Comparison of ENCODE assay signal across 23 cellular contexts in genomic region chr6:151101811-151102694, GRCh38.
DNase-seq lines count a peak whose midpoint lies in the region; ATAC-seq and TF ChIP-seq lines count a peak whose summit lies in the region.
"Had no signal": no experiment of that assay in that cellular context is flagged by ENCODE, and none has a peak within 500 bp of the region (broad histone marks: within the 10 kb centered on the region; RNA-seq: fewer than 3 reads in every experiment).

No MANE protein-coding gene starts in this region.

- H3K9me3 ChIP-seq in HEK293 (ENCODE audit: control insufficient read depth, insufficient read depth, low read depth, low read length) (no peaks in the 10 kb centered on the region), adrenal gland (replicated peaks in 1 of 3) (no peaks in the 10 kb centered on the region), skeletal muscle tissue (ENCODE audit: control insufficient read depth in 3 of 3, low read length in 3 of 3) (no peaks in the 10 kb centered on the region)
- H3K9me3 ChIP-seq: SK-N-SH, spleen had no signal

- TF ChIP-seq POLR2A in adrenal gland (IDR thresholded peaks at IDR 0.05), result no peak

- intact Hi-C loops in adrenal gland (cut with DNase I), result no loop called here

- DNase-seq in adrenal gland, result no peak
- DNase-seq in iris pigment epithelial cell (ENCODE audit: low read depth), result peak; percentile 46
- no peak for DNase-seq in T-helper 9 cell
- DNase-seq in NCI-H146 (lab: John Stamatoyannopoulos, UW), result no peak
- no peak for DNase-seq in activated T-cell treated with anti-CD3 and anti-CD28 coated beads, Interleukin-2, amount 50 U/mL, for 4 hours
- no peak for DNase-seq in globus pallidus (ENCODE audit: low spot score)
- DNase-seq: activated CD8-positive, alpha-beta memory T cell treated with anti-CD3 and anti-CD28 coated beads, Interleukin-2, amount 10 ng/mL, durations not matched to agents 7 days and 5 days; activated naive CD8-positive, alpha-beta T cell treated with anti-CD3 and anti-CD28 coated beads, Interleukin-2, amount 50 U/mL, for 24 hours; CD4-positive, CD25-positive, alpha-beta regulatory T cell; H9; natural killer cell; NCI-H187; NCI-H2227 treated with DMSO at 0.1 percent for 48 hours; SK-N-SH; spleen; stimulated activated CD4-positive, alpha-beta T cell treated with anti-CD3 and anti-CD28 coated beads, Interleukin-4, amount 100 ng/mL, for 4 hours had no signal

- ATAC-seq in activated T-cell treated with anti-CD3 and anti-CD28 coated beads, Interleukin-2, amount 50 U/mL, for 4 hours, result no peak
- ATAC-seq: activated CD4-positive, CD25-positive, alpha-beta regulatory T cell treated with anti-CD3 and anti-CD28 coated beads, Interleukin-2, amount 50 U/mL, for 24 hours; activated CD8-positive, alpha-beta memory T cell treated with anti-CD3 and anti-CD28 coated beads, Interleukin-2, amount 10 ng/mL, durations not matched to agents 7 days and 5 days; activated naive CD8-positive, alpha-beta T cell treated with anti-CD3 and anti-CD28 coated beads, Interleukin-2, amount 50 U/mL, for 24 hours; natural killer cell had no signal

- TF ChIP-seq CTCF in HEK293 (tag by site-specific recombination; IDR thresholded peaks at IDR 0.05) (no peak), adrenal gland (IDR thresholded peaks at IDR 0.05) (no peak)

- H3K36me3 ChIP-seq in HEK293 (ENCODE audit: control insufficient read depth in 2 of 2, insufficient read depth in 1 of 2, low read length in 2 of 2) (no peaks in the 10 kb centered on the region; a peak in 1 of 3 replicates), adrenal gland (replicated peaks in 1 of 2) (no peaks in the 10 kb centered on the region), skeletal muscle tissue (ENCODE audit: control insufficient read depth in 3 of 3, insufficient read depth in 3 of 3, low read length in 3 of 3) (no peaks in the 10 kb centered on the region)

- 80 to 95% (median 86%) methylated on average over 10 of the region's 10 CpGs for WGBS in adrenal gland, 4 donors

- H3K27me3 Mint-ChIP-seq in activated T-cell treated with anti-CD3 and anti-CD28 coated beads, Interleukin-2, amount 50 U/mL, for 4 hours (ENCODE audit: low read depth), result no peaks in the 10 kb centered on the region
- H3K27me3 Mint-ChIP-seq: activated CD8-positive, alpha-beta memory T cell treated with anti-CD3 and anti-CD28 coated beads, Interleukin-2, amount 10 ng/mL, durations not matched to agents 7 days and 5 days; activated naive CD8-positive, alpha-beta T cell treated with anti-CD3 and anti-CD28 coated beads, Interleukin-2, amount 50 U/mL, for 24 hours; CD4-positive, CD25-positive, alpha-beta regulatory T cell; IgD-negative memory B cell had no signal

- H3K9me3 Mint-ChIP-seq in activated T-cell treated with anti-CD3 and anti-CD28 coated beads, Interleukin-2, amount 50 U/mL, for 4 hours, result no peaks in the 10 kb centered on the region
- H3K9me3 Mint-ChIP-seq: activated naive CD8-positive, alpha-beta T cell treated with anti-CD3 and anti-CD28 coated beads, Interleukin-2, amount 50 U/mL, for 24 hours; activated T-helper 2 cell treated with anti-CD3 and anti-CD28 coated beads, Interferon-gamma antibody, Interleukin-2, Interleukin-4, amounts not matched to agents 10 μg/mL and 5 μg/mL and 100 μg/mL, durations not matched to agents 14 hours and 24 hours and 36 hours; H9; natural killer cell; T-helper 2 cell treated with Interferon-gamma antibody and Interleukin-4, amounts not matched to agents 5 μg/mL and 100 μg/mL, for 36 hours had no signal

- CTCF ChIA-PET in HEK293 (lab: Yijun Ruan, JAX), result interaction anchor here (1.0 kb wide), 1 partner anchor 88 kb away, joined by 5 read pairs; no protein-coding TSS in a partner anchor

- H3K27me3 ChIP-seq in adrenal gland, result no peaks in the 10 kb centered on the region
- H3K27me3 ChIP-seq in skeletal muscle tissue (ENCODE audit: control insufficient read depth in 3 of 3, insufficient read depth in 3 of 3, low read length in 3 of 3), result no peaks in the 10 kb centered on the region
- H3K27me3 ChIP-seq: spleen had no signal

- no peak overlapping the region for H3K9ac ChIP-seq in skeletal muscle tissue (ENCODE audit: low read depth in 1 of 3, low read length in 3 of 3)
- H3K9ac ChIP-seq: SK-N-SH had no signal

- POLR2A ChIA-PET in HEK293 (lab: Yijun Ruan, JAX), result no interaction called here

- H3K4me1 Mint-ChIP-seq in activated T-cell treated with anti-CD3 and anti-CD28 coated beads, Interleukin-2, amount 50 U/mL, for 4 hours (ENCODE audit: low read depth), result no peaks in the 10 kb centered on the region
- H3K4me1 Mint-ChIP-seq: natural killer cell had no signal

- H3K36me3 Mint-ChIP-seq in activated T-cell treated with anti-CD3 and anti-CD28 coated beads, Interleukin-2, amount 50 U/mL, for 4 hours (ENCODE audit: insufficient read depth), result peaks cover 32% of the 10 kb centered on the region
- H3K36me3 Mint-ChIP-seq: natural killer cell had no signal

- H3K4me1 ChIP-seq in HEK293 (ENCODE audit: control insufficient read depth, insufficient read depth, low read length), result no peaks in the 10 kb centered on the region
- H3K4me1 ChIP-seq in adrenal gland (replicated peaks in 1 of 2), result no peaks in the 10 kb centered on the region
- no peaks in the 10 kb centered on the region for H3K4me1 ChIP-seq in skeletal muscle tissue (ENCODE audit: control insufficient read depth in 3 of 3, insufficient read depth in 3 of 3, low read length in 3 of 3)
- H3K4me1 ChIP-seq: spleen had no signal

- H3K4me3 Mint-ChIP-seq in activated T-cell treated with anti-CD3 and anti-CD28 coated beads, Interleukin-2, amount 50 U/mL, for 4 hours, result no peak overlapping the region
- H3K4me3 Mint-ChIP-seq: activated CD8-positive, alpha-beta memory T cell treated with anti-CD3 and anti-CD28 coated beads, Interleukin-2, amount 10 ng/mL, durations not matched to agents 7 days and 5 days; activated naive CD8-positive, alpha-beta T cell treated with anti-CD3 and anti-CD28 coated beads, Interleukin-2, amount 50 U/mL, for 24 hours; CD4-positive, CD25-positive, alpha-beta regulatory T cell; H9; IgD-negative memory B cell; natural killer cell; T-helper 2 cell treated with Interferon-gamma antibody and Interleukin-4, amounts not matched to agents 5 μg/mL and 100 μg/mL, for 36 hours had no signal

- H3K27ac ChIP-seq in HEK293 (ENCODE audit: extremely low read depth, low read depth, low read length) (no peak overlapping the region), adrenal gland (peak overlapping the region in 3 of 5 donors; percentile 22 to 47 (median 46)), skeletal muscle tissue (ENCODE audit: low read depth, low read length) (peak overlapping the region; percentile 22)
- H3K27ac ChIP-seq: HL-60 had no signal

- H3K4me3 ChIP-seq in HEK293 (ENCODE audit: low read depth, low read length), result no peak overlapping the region
- no peak overlapping the region for H3K4me3 ChIP-seq in adrenal gland
- H3K4me3 ChIP-seq in skeletal muscle tissue (ENCODE audit: low read length in 3 of 3), result no peak overlapping the region
- H3K4me3 ChIP-seq: spleen had no signal

TF ChIP-seq in HEK293, 187 proteins besides CTCF, POLR2A, EP300 and RAD21:
- TF ChIP-seq, protein P1, sequence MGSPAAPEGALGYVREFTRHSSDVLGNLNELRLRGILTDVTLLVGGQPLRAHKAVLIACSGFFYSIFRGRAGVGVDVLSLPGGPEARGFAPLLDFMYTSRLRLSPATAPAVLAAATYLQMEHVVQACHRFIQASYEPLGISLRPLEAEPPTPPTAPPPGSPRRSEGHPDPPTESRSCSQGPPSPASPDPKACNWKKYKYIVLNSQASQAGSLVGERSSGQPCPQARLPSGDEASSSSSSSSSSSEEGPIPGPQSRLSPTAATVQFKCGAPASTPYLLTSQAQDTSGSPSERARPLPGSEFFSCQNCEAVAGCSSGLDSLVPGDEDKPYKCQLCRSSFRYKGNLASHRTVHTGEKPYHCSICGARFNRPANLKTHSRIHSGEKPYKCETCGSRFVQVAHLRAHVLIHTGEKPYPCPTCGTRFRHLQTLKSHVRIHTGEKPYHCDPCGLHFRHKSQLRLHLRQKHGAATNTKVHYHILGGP (tag by site-specific recombination; IDR thresholded peaks at IDR 0.05), result peak; percentile 79
- TF ChIP-seq ZNF48 (tag by site-specific recombination; IDR thresholded peaks at IDR 0.05) (no peak), ZSCAN30 (tag by site-specific recombination; IDR thresholded peaks at IDR 0.05) (no peak), TRIM28 (IDR thresholded peaks at IDR 0.05; ENCODE audit: borderline replicate concordance, low read length) (peak; percentile 85; the same call in 1 of the 2 replicates)
- TF ChIP-seq, protein P2, sequence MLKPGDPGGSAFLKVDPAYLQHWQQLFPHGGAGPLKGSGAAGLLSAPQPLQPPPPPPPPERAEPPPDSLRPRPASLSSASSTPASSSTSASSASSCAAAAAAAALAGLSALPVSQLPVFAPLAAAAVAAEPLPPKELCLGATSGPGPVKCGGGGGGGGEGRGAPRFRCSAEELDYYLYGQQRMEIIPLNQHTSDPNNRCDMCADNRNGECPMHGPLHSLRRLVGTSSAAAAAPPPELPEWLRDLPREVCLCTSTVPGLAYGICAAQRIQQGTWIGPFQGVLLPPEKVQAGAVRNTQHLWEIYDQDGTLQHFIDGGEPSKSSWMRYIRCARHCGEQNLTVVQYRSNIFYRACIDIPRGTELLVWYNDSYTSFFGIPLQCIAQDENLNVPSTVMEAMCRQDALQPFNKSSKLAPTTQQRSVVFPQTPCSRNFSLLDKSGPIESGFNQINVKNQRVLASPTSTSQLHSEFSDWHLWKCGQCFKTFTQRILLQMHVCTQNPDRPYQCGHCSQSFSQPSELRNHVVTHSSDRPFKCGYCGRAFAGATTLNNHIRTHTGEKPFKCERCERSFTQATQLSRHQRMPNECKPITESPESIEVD (tag by site-specific recombination; IDR thresholded peaks at IDR 0.05), result peak; percentile 57; the same call in 1 of the 2 replicates
